Comparison of ENCODE assay signal across 21 cellular contexts in genomic region chr3:109132801-109133473, GRCh38. TPM values are rescaled to one million over a fixed set of nuclear protein-coding genes. Genes with fewer than 3 reads are reported as not detected.
DNase-seq lines count a peak whose midpoint lies in the region; ATAC-seq, FAIRE-seq and TF ChIP-seq lines count a peak whose summit lies in the region.
"Had no signal": no experiment of that assay in that cellular context is flagged by ENCODE, and none has a peak within 500 bp of the region (broad histone marks: within the 10 kb centered on the region; RNA-seq: fewer than 3 reads in every experiment).

No MANE protein-coding gene starts in this region.

- H3K4me1 ChIP-seq in fibroblast of lung (ENCODE audit: control insufficient read depth, extremely low read depth, insufficient read depth, low read length), result no peaks in the 10 kb centered on the region
- H3K4me1 ChIP-seq: ascending aorta, esophagus muscularis mucosa had no signal

- peak; percentile 98 for FAIRE-seq in RCC 7860 (lab: Jason Lieb, UNC)
- FAIRE-seq in GM12891 (lab: Jason Lieb, UNC), result no peak
- FAIRE-seq: GM12892 had no signal

- TF ChIP-seq CTCF in fibroblast of lung (conservative IDR thresholded peaks at IDR 0.05 in 1 of 2, IDR thresholded peaks at IDR 0.05 in 1 of 2; ENCODE audit: low read depth in 1 of 2, low read length in 2 of 2) (no peak), omental fat pad (IDR thresholded peaks at IDR 0.05) (no peak)

- no peak for ATAC-seq in HG02973 (IDR thresholded peaks at IDR 0.05; ENCODE audit: unreplicated experiment)
- ATAC-seq in omental fat pad (ENCODE audit: low FRiP score), result no peak
- ATAC-seq: activated CD4-positive, alpha-beta T cell treated with anti-CD3 and anti-CD28 coated beads for 36 hours had no signal

- H3K9me3 ChIP-seq in fibroblast of lung (ENCODE audit: control insufficient read depth, insufficient read depth, low read depth, low read length), result no peaks in the 10 kb centered on the region
- H3K9me3 ChIP-seq: ascending aorta, esophagus muscularis mucosa had no signal

- no peak overlapping the region for H3K9ac ChIP-seq in fibroblast of lung (ENCODE audit: insufficient read depth, low read length)

- no peak overlapping the region for H3K27ac ChIP-seq in fibroblast of lung (ENCODE audit: insufficient read depth, low read length)
- H3K27ac ChIP-seq: ascending aorta, esophagus muscularis mucosa, SK-N-MC had no signal

- H4K20me1 ChIP-seq in fibroblast of lung (ENCODE audit: control insufficient read depth, extremely low read depth, insufficient read depth, low read length), result no peaks in the 10 kb centered on the region

- DNase-seq in EL (peak; percentile 52), RCC 7860 (ENCODE audit: low spot score) (peak; percentile 90), fibroblast of lung (ENCODE audit: low read depth in 2 of 2) (peak; percentile 62 to 94), mucosa of gallbladder (ENCODE audit: low spot score) (peak; percentile 58), GM12891 (ENCODE audit: insufficient read length, low spot score) (no peak), omental fat pad (ENCODE audit: low spot score) (no peak), T-helper 2 cell (no peak)
- DNase-seq: activated CD4-positive, alpha-beta T cell treated with anti-CD3 and anti-CD28 coated beads for 36 hours; GF-D8; hippocampal formation; left cardiac atrium; NCI-H2081; NCI-H69; stimulated activated CD4-positive, alpha-beta T cell treated with anti-CD3 and anti-CD28 coated beads, Interleukin-2, amount 100 ng/mL, for 48 hours had no signal

- no peak for TF ChIP-seq POLR2A in GM12891 (IDR thresholded peaks at IDR 0.05; ENCODE audit: low read depth, low read length)

- no peaks in the 10 kb centered on the region for H3K36me3 ChIP-seq in fibroblast of lung (ENCODE audit: control insufficient read depth, insufficient read depth, low read length)
- H3K36me3 ChIP-seq: ascending aorta, esophagus muscularis mucosa had no signal

- no peak overlapping the region for H3K4me2 ChIP-seq in fibroblast of lung (ENCODE audit: extremely low read depth, insufficient read depth, low read length)

- H2AFZ ChIP-seq in fibroblast of lung (ENCODE audit: low read length), result no peak overlapping the region

- no peaks in the 10 kb centered on the region for H3K27me3 ChIP-seq in fibroblast of lung (ENCODE audit: control insufficient read depth, insufficient read depth, low read length)
- H3K27me3 ChIP-seq: ascending aorta, esophagus muscularis mucosa had no signal

- no peak overlapping the region for H3K4me3 ChIP-seq in fibroblast of lung (replicated peaks in 1 of 4; ENCODE audit: control extremely low read depth in 1 of 4, insufficient read depth in 1 of 4, low read depth in 3 of 4, low read length in 4 of 4)
- H3K4me3 ChIP-seq: ascending aorta, esophagus muscularis mucosa, SK-N-MC had no signal

- no peaks in the 10 kb centered on the region for H3K79me2 ChIP-seq in fibroblast of lung (ENCODE audit: control insufficient read depth, insufficient read depth, low read length)

TF ChIP-seq in GM12891, 5 proteins besides CTCF, POLR2A, EP300 and RAD21:
- TF ChIP-seq POU2F2 (IDR thresholded peaks at IDR 0.05; ENCODE audit: low read depth, low read length), result no peak
- TF ChIP-seq TAF1 (IDR thresholded peaks at IDR 0.05; ENCODE audit: low read depth, low read length), result no peak
- TF ChIP-seq POLR2AphosphoS5 (IDR thresholded peaks at IDR 0.05; ENCODE audit: low read depth, low read length), result no peak
- TF ChIP-seq SPI1 (IDR thresholded peaks at IDR 0.05; ENCODE audit: low read depth, low read length), result no peak
- no peak for TF ChIP-seq PAX5 (IDR thresholded peaks at IDR 0.05; ENCODE audit: insufficient read depth, low read length, severe bottlenecking)

RNA-seq across cellular contexts. Expression of gene C3orf85, which starts 3.6 kb away (rescaled TPM):
- not detected in 2 replicates for total RNA-seq in fibroblast of lung
- polyA plus RNA-seq in fibroblast of lung, result not detected in 2 replicates
- polyA plus RNA-seq in fibroblast of lung (2012), result not detected in 2 replicates
- polyA minus RNA-seq in fibroblast of lung (ENCODE audit: low replicate concordance), result not detected in 2 replicates
- total RNA-seq in mucosa of gallbladder, result not detected
- polyA plus RNA-seq in GM12891 (2012; ENCODE audit: low read depth, missing spikeins), result not detected
- total RNA-seq in omental fat pad, result not detected
- total RNA-seq: activated CD4-positive, alpha-beta T cell treated with anti-CD3 and anti-CD28 coated beads for 36 hours; ascending aorta; esophagus muscularis mucosa; left cardiac atrium; osteoblast had no signal
- polyA plus RNA-seq: IgD-negative memory B cell had no signal

RNA-seq across cellular contexts. Expression of gene MORC1, which starts 15.0 kb away (rescaled TPM):
- total RNA-seq in fibroblast of lung (not detected in 2 replicates), mucosa of gallbladder (not detected), omental fat pad (under 1 TPM in 1 of 4 donors, not detected in 3; 0.09 TPM)
- polyA plus RNA-seq in fibroblast of lung, result not detected in 2 replicates
- polyA plus RNA-seq in fibroblast of lung (2012), result not detected in 2 replicates
- not detected in 2 replicates for polyA minus RNA-seq in fibroblast of lung (ENCODE audit: low replicate concordance)
- polyA plus RNA-seq in GM12891 (2012; ENCODE audit: low read depth, missing spikeins), result not detected
- total RNA-seq: activated CD4-positive, alpha-beta T cell treated with anti-CD3 and anti-CD28 coated beads for 36 hours; ascending aorta; esophagus muscularis mucosa; left cardiac atrium; osteoblast had no signal
- polyA plus RNA-seq: IgD-negative memory B cell had no signal

Comparison
In these comparisons a context has a peak if more than half of its experiments do, and no peak if none do; other contexts are left out.
1. DNase-seq: peak in EL (single experiment), RCC 7860 (single experiment), fibroblast of lung (2 of 2) and mucosa of gallbladder (single experiment); none in GM12891 (single experiment), omental fat pad (single experiment) and T-helper 2 cell (0 of 5).